15 cellular contexts compared by ENCODE assay signal in the genomic region with DNA sequence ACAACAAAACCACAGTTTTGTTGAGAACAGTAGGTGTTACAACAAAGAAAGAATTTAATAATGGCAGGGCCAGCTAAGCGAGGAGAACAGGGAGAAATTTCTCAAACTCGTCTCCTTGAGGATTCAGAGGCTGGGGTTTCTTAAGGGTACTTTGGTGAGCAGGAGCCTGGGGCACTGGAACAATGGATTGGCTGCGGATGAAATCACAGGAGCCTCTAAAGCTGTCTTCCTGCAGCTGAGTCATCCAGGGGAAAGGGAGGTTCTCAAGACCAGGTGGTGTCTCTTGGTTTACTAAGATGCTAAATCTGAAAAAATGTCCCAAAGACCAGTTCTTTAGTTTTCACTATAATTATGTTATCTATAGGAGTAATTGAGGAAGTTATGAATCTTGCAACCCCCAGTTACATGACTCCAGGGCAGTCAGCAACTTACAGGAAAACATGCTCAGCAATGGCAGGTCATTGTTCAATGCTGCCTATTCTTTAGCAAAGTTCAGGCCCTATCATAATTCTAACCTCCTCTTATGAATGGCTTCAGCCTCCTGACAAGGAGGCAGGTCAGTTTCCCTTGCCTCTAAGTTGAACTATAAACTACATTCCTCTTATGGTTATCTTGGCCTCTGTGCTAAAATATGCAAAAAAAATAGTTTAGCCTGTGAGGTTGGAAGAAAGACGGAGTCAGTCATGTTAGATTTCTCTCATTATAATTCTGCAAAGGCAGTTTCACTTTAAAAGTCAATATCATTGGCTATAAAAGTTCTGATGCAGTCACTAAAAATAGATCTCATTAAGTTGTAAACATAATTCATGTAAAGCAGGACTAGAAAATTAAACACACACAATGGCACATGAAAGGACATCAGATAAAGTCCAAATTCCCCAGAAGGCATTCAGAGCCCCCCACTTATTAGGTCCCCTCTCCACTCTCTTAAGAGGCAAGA.
DNase-seq lines count a peak whose midpoint lies in the region; ATAC-seq and TF ChIP-seq lines count a peak whose summit lies in the region.
"Had no signal": no experiment of that assay in that cellular context is flagged by ENCODE, and none has a peak within 500 bp of the region (broad histone marks: within the 10 kb centered on the region; RNA-seq: fewer than 3 reads in every experiment).

No MANE protein-coding gene starts in this region.

- H3K9me3 Mint-ChIP-seq in glutamatergic neuron (ENCODE audit: unreplicated experiment) = no peaks in the 10 kb centered on the region

- H3K27me3 ChIP-seq in RWPE2 (ENCODE audit: insufficient read depth, poor library complexity, severe bottlenecking) (no peaks in the 10 kb centered on the region), mucosa of rectum (ENCODE audit: control insufficient read depth in 2 of 2, insufficient read depth in 2 of 2, low read length in 2 of 2) (no peaks in the 10 kb centered on the region)
- H3K27me3 ChIP-seq: adrenal gland, dorsolateral prefrontal cortex, left lung had no signal

- H3K36me3 Mint-ChIP-seq in glutamatergic neuron (ENCODE audit: unreplicated experiment) = no peaks in the 10 kb centered on the region

- ATAC-seq in RWPE2 (ENCODE audit: low read depth) = peak; percentile 79
- no peak for ATAC-seq in stimulated activated naive CD8-positive, alpha-beta T cell treated with anti-CD3 and anti-CD28 coated beads, Interleukin-15, Interleukin-2, amounts not matched to agents 100 U/mL and 50 U/mL, for 24 hours
- ATAC-seq: activated T-cell treated with anti-CD3 and anti-CD28 coated beads, Interleukin-2, amount 50 U/mL, for 4 hours; left lung had no signal

- no peak overlapping the region for H3K9ac ChIP-seq in mucosa of rectum (ENCODE audit: low read depth in 1 of 2, low read length in 2 of 2)

- no peaks in the 10 kb centered on the region for H3K4me1 ChIP-seq in RWPE2 (ENCODE audit: insufficient read depth, poor library complexity, severe bottlenecking)
- H3K4me1 ChIP-seq in mucosa of rectum (ENCODE audit: control insufficient read depth in 2 of 2, insufficient read depth in 2 of 2, low read length in 2 of 2) = peaks cover 3 to 12% of the 10 kb centered on the region in 2 donors
- H3K4me1 ChIP-seq: adrenal gland had no signal

- peak; percentile 70 for DNase-seq in ELF-1 (ENCODE audit: low read depth, low spot score)
- no peak for DNase-seq in RWPE2 (ENCODE audit: low spot score)
- peak; percentile 30 for DNase-seq in fibroblast of the aortic adventitia (ENCODE audit: low read depth)
- no peak for DNase-seq in cortex of kidney (lab: John Stamatoyannopoulos, UW)
- no peak for DNase-seq in glutamatergic neuron
- no peak for DNase-seq in NCI-H1436 (lab: John Stamatoyannopoulos, UW)
- DNase-seq in stimulated activated naive CD8-positive, alpha-beta T cell treated with anti-CD3 and anti-CD28 coated beads, Interleukin-15, Interleukin-2, amounts not matched to agents 100 U/mL and 50 U/mL, for 24 hours = no peak
- DNase-seq: activated CD4-positive, alpha-beta T cell treated with anti-CD3 and anti-CD28 coated beads, Interleukin-2, amount 50 U/mL, for 1 hour; activated T-cell treated with anti-CD3 and anti-CD28 coated beads, Interleukin-2, amount 50 U/mL, for 4 hours; adrenal gland; dorsolateral prefrontal cortex; left lung; NCI-H2081; SHP77 had no signal

- H3K27me3 Mint-ChIP-seq in glutamatergic neuron (ENCODE audit: unreplicated experiment) = no peaks in the 10 kb centered on the region

- H3K4me1 Mint-ChIP-seq in glutamatergic neuron (ENCODE audit: low read depth, unreplicated experiment) = no peaks in the 10 kb centered on the region

- H3K36me3 ChIP-seq in RWPE2 (ENCODE audit: low read depth) = no peaks in the 10 kb centered on the region
- H3K36me3 ChIP-seq in mucosa of rectum (ENCODE audit: control insufficient read depth in 2 of 2, insufficient read depth in 2 of 2, low read length in 2 of 2) = no peaks in the 10 kb centered on the region
- H3K36me3 ChIP-seq: adrenal gland, left lung had no signal

- H3K4me3 ChIP-seq in RWPE2 (ENCODE audit: severe bottlenecking) = no peak overlapping the region
- no peak overlapping the region for H3K4me3 ChIP-seq in fibroblast of the aortic adventitia (ENCODE audit: low read depth, low read length)
- H3K4me3 ChIP-seq in mucosa of rectum (ENCODE audit: low read length in 2 of 2) = peak overlapping the region in 1 of 2 donors; percentile 41
- H3K4me3 ChIP-seq: adrenal gland, dorsolateral prefrontal cortex, left lung had no signal

- H3K27ac Mint-ChIP-seq in glutamatergic neuron (ENCODE audit: unreplicated experiment) = no peak overlapping the region

- H3K9me3 ChIP-seq in RWPE2 (ENCODE audit: severe bottlenecking) (no peaks in the 10 kb centered on the region), mucosa of rectum (ENCODE audit: control insufficient read depth in 2 of 2, low read length in 2 of 2) (no peaks in the 10 kb centered on the region)
- H3K9me3 ChIP-seq: adrenal gland, left lung had no signal

- H3K4me3 Mint-ChIP-seq in glutamatergic neuron (ENCODE audit: unreplicated experiment) = no peak overlapping the region
- H3K4me3 Mint-ChIP-seq: activated T-cell treated with anti-CD3 and anti-CD28 coated beads, Interleukin-2, amount 50 U/mL, for 4 hours had no signal

- no peak overlapping the region for H3K27ac ChIP-seq in RWPE2 (ENCODE audit: poor library complexity, severe bottlenecking)
- H3K27ac ChIP-seq in mucosa of rectum (ENCODE audit: low read depth in 2 of 2, low read length in 2 of 2) = peak overlapping the region; percentile 75 to 79
- H3K27ac ChIP-seq: adrenal gland, dorsolateral prefrontal cortex, left lung had no signal

- TF ChIP-seq CTCF in RWPE2 (IDR thresholded peaks at IDR 0.05; ENCODE audit: poor library complexity, severe bottlenecking) = no peak
- no peak for TF ChIP-seq CTCF in fibroblast of the aortic adventitia (IDR thresholded peaks at IDR 0.05; ENCODE audit: insufficient read depth, low read length)
- no peak for TF ChIP-seq CTCF in glutamatergic neuron (IDR thresholded peaks at IDR 0.05; ENCODE audit: partially characterized antibody, unreplicated experiment)

Comparison
In these comparisons a context has a peak if more than half of its experiments do, and no peak if none do; other contexts are left out.
1. DNase-seq: peak in ELF-1 (single experiment) and fibroblast of the aortic adventitia (single experiment); none in RWPE2 (single experiment), cortex of kidney (single experiment), glutamatergic neuron (single experiment), NCI-H1436 (single experiment) and stimulated activated naive CD8-positive, alpha-beta T cell treated with anti-CD3 and anti-CD28 coated beads, Interleukin-15, Interleukin-2, amounts not matched to agents 100 U/mL and 50 U/mL, for 24 hours (single experiment).